In the genomic region with DNA sequence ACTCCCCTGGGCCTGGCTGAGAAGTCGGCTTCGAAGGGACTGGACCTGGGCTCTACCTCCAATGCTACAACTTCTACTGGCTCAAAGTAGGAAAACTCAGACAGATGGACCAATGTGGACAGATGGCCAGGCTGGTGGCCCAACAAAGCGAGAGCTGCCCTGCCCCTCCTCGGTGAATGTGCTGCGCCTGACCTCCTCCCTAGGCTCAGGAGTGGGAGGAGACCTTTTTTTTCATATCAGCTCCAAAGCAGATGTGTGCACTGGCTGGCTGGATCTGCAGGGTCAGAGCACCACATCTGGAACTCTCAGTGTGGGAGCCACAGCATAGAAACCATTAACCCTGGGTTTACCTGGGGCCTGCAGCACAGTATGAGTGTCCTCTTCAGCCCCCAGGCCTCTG, we compare ENCODE assay signal across 1 cellular context.
TF ChIP-seq lines count a peak whose summit lies in the region.

No MANE protein-coding gene starts in this region.

TF ChIP-seq in K562, 482 proteins besides CTCF, POLR2A, EP300 and RAD21 (continued from another document and continues in another):
- TF ChIP-seq, protein P1, sequence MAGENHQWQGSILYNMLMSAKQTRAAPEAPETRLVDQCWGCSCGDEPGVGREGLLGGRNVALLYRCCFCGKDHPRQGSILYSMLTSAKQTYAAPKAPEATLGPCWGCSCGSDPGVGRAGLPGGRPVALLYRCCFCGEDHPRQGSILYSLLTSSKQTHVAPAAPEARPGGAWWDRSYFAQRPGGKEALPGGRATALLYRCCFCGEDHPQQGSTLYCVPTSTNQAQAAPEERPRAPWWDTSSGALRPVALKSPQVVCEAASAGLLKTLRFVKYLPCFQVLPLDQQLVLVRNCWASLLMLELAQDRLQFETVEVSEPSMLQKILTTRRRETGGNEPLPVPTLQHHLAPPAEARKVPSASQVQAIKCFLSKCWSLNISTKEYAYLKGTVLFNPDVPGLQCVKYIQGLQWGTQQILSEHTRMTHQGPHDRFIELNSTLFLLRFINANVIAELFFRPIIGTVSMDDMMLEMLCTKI (IDR thresholded peaks at IDR 0.05; ENCODE audit: partially characterized antibody), result no peak
- TF ChIP-seq SOX6 (IDR thresholded peaks at IDR 0.05) (peak; percentile 26; the same call in 1 of the 2 replicates), HDAC3 (IDR thresholded peaks at IDR 0.05; ENCODE audit: borderline replicate concordance, partially characterized antibody) (no peak), POLR2B (IDR thresholded peaks at IDR 0.05; ENCODE audit: low read depth, partially characterized antibody) (no peak), TFAM (CRISPR knock-in tag; conservative IDR thresholded peaks at IDR 0.05) (no peak), PRPF4 (IDR thresholded peaks at IDR 0.05; ENCODE audit: insufficient read depth, low read depth, low read length, poor library complexity, severe bottlenecking) (no peak), POLR2AphosphoS5 (IDR thresholded peaks at IDR 0.05; ENCODE audit: control insufficient read depth, insufficient read depth, low read depth, low read length) (peak; percentile 86), KLF13 (tag; IDR thresholded peaks at IDR 0.05; ENCODE audit: borderline replicate concordance, low read depth) (no peak), U2AF2 (optimal IDR thresholded peaks at IDR 0.05; ENCODE audit: low read depth, low read length) (no peak), CREB1 (IDR thresholded peaks at IDR 0.05) (0 out of 2 replicates have a peak, but pooled peaks have one; percentile 18), CREB1 (CRISPR knock-in tag; IDR thresholded peaks at IDR 0.05) (no peak), NFE2L1 (tag; IDR thresholded peaks at IDR 0.05; ENCODE audit: borderline replicate concordance, low read depth) (no peak), BCL6 (CRISPR knock-in tag; IDR thresholded peaks at IDR 0.05) (no peak), PHB (CRISPR knock-in tag; IDR thresholded peaks at IDR 0.05) (no peak), CREM (IDR thresholded peaks at IDR 0.05; ENCODE audit: low read depth) (0 out of 2 replicates have a peak, but pooled peaks have one; percentile 22), HMG20A (CRISPR knock-in tag; conservative IDR thresholded peaks at IDR 0.05) (no peak), KAT8 (IDR thresholded peaks at IDR 0.05; ENCODE audit: low read depth) (no peak), ZNF121 (CRISPR knock-in tag; conservative IDR thresholded peaks at IDR 0.05) (no peak), ZNF695 (CRISPR knock-in tag; IDR thresholded peaks at IDR 0.05) (no peak), NFE2 (IDR thresholded peaks at IDR 0.05; ENCODE audit: low read depth) (no peak), SREBF2 (CRISPR knock-in tag; IDR thresholded peaks at IDR 0.05) (no peak), TAF9B (IDR thresholded peaks at IDR 0.05; ENCODE audit: partially characterized antibody) (no peak), ASH1L (IDR thresholded peaks at IDR 0.05; ENCODE audit: borderline replicate concordance, low read depth, partially characterized antibody) (no peak), POU5F1 (IDR thresholded peaks at IDR 0.05; ENCODE audit: borderline replicate concordance, low read depth, low read length, partially characterized antibody) (no peak), ILK (tag; IDR thresholded peaks at IDR 0.05; ENCODE audit: borderline replicate concordance, low read depth) (no peak), CSDE1 (IDR thresholded peaks at IDR 0.05) (no peak), ZNF3 (CRISPR knock-in tag; IDR thresholded peaks at IDR 0.05) (no peak), SMAD1 (IDR thresholded peaks at IDR 0.05; ENCODE audit: low read depth, low read length, partially characterized antibody) (no peak), NR2C1 (IDR thresholded peaks at IDR 0.05) (no peak), NR2C1 (tag; IDR thresholded peaks at IDR 0.05) (no peak), ZNF408 (CRISPR knock-in tag; IDR thresholded peaks at IDR 0.05; ENCODE audit: low read depth) (no peak)
- TF ChIP-seq, protein P2, sequence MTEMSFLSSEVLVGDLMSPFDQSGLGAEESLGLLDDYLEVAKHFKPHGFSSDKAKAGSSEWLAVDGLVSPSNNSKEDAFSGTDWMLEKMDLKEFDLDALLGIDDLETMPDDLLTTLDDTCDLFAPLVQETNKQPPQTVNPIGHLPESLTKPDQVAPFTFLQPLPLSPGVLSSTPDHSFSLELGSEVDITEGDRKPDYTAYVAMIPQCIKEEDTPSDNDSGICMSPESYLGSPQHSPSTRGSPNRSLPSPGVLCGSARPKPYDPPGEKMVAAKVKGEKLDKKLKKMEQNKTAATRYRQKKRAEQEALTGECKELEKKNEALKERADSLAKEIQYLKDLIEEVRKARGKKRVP (CRISPR knock-in tag; IDR thresholded peaks at IDR 0.05), result no peak
- TF ChIP-seq, protein P3, sequence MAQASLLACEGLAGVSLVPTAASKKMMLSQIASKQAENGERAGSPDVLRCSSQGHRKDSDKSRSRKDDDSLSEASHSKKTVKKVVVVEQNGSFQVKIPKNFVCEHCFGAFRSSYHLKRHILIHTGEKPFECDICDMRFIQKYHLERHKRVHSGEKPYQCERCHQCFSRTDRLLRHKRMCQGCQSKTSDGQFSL (CRISPR knock-in tag; IDR thresholded peaks at IDR 0.05), result no peak
- TF ChIP-seq, protein P3 (tag; IDR thresholded peaks at IDR 0.05), result no peak
- TF ChIP-seq, protein P4, sequence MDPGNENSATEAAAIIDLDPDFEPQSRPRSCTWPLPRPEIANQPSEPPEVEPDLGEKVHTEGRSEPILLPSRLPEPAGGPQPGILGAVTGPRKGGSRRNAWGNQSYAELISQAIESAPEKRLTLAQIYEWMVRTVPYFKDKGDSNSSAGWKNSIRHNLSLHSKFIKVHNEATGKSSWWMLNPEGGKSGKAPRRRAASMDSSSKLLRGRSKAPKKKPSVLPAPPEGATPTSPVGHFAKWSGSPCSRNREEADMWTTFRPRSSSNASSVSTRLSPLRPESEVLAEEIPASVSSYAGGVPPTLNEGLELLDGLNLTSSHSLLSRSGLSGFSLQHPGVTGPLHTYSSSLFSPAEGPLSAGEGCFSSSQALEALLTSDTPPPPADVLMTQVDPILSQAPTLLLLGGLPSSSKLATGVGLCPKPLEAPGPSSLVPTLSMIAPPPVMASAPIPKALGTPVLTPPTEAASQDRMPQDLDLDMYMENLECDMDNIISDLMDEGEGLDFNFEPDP (CRISPR knock-in tag; IDR thresholded peaks at IDR 0.05), result no peak
- TF ChIP-seq, protein P5, sequence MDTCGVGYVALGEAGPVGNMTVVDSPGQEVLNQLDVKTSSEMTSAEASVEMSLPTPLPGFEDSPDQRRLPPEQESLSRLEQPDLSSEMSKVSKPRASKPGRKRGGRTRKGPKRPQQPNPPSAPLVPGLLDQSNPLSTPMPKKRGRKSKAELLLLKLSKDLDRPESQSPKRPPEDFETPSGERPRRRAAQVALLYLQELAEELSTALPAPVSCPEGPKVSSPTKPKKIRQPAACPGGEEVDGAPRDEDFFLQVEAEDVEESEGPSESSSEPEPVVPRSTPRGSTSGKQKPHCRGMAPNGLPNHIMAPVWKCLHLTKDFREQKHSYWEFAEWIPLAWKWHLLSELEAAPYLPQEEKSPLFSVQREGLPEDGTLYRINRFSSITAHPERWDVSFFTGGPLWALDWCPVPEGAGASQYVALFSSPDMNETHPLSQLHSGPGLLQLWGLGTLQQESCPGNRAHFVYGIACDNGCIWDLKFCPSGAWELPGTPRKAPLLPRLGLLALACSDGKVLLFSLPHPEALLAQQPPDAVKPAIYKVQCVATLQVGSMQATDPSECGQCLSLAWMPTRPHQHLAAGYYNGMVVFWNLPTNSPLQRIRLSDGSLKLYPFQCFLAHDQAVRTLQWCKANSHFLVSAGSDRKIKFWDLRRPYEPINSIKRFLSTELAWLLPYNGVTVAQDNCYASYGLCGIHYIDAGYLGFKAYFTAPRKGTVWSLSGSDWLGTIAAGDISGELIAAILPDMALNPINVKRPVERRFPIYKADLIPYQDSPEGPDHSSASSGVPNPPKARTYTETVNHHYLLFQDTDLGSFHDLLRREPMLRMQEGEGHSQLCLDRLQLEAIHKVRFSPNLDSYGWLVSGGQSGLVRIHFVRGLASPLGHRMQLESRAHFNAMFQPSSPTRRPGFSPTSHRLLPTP (IDR thresholded peaks at IDR 0.05; ENCODE audit: borderline replicate concordance, extremely low read depth, insufficient read length), result no peak
- TF ChIP-seq, protein P6, sequence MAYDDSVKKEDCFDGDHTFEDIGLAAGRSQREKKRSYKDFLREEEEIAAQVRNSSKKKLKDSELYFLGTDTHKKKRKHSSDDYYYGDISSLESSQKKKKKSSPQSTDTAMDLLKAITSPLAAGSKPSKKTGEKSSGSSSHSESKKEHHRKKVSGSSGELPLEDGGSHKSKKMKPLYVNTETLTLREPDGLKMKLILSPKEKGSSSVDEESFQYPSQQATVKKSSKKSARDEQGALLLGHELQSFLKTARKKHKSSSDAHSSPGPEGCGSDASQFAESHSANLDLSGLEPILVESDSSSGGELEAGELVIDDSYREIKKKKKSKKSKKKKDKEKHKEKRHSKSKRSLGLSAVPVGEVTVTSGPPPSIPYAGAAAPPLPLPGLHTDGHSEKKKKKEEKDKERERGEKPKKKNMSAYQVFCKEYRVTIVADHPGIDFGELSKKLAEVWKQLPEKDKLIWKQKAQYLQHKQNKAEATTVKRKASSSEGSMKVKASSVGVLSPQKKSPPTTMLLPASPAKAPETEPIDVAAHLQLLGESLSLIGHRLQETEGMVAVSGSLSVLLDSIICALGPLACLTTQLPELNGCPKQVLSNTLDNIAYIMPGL (CRISPR knock-in tag; IDR thresholded peaks at IDR 0.05), result no peak
- TF ChIP-seq, protein P7, sequence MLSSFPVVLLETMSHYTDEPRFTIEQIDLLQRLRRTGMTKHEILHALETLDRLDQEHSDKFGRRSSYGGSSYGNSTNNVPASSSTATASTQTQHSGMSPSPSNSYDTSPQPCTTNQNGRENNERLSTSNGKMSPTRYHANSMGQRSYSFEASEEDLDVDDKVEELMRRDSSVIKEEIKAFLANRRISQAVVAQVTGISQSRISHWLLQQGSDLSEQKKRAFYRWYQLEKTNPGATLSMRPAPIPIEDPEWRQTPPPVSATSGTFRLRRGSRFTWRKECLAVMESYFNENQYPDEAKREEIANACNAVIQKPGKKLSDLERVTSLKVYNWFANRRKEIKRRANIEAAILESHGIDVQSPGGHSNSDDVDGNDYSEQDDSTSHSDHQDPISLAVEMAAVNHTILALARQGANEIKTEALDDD (IDR thresholded peaks at IDR 0.05), result no peak
- TF ChIP-seq, protein P8, sequence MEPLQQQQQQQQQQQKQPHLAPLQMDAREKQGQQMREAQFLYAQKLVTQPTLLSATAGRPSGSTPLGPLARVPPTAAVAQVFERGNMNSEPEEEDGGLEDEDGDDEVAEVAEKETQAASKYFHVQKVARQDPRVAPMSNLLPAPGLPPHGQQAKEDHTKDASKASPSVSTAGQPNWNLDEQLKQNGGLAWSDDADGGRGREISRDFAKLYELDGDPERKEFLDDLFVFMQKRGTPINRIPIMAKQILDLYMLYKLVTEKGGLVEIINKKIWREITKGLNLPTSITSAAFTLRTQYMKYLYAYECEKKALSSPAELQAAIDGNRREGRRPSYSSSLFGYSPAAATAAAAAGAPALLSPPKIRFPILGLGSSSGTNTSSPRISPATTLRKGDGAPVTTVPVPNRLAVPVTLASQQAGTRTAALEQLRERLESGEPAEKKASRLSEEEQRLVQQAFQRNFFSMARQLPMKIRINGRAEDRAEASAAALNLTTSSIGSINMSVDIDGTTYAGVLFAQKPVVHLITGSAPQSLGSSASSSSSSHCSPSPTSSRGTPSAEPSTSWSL (CRISPR knock-in tag; IDR thresholded peaks at IDR 0.05; ENCODE audit: borderline replicate concordance), result no peak
- TF ChIP-seq, protein P9, sequence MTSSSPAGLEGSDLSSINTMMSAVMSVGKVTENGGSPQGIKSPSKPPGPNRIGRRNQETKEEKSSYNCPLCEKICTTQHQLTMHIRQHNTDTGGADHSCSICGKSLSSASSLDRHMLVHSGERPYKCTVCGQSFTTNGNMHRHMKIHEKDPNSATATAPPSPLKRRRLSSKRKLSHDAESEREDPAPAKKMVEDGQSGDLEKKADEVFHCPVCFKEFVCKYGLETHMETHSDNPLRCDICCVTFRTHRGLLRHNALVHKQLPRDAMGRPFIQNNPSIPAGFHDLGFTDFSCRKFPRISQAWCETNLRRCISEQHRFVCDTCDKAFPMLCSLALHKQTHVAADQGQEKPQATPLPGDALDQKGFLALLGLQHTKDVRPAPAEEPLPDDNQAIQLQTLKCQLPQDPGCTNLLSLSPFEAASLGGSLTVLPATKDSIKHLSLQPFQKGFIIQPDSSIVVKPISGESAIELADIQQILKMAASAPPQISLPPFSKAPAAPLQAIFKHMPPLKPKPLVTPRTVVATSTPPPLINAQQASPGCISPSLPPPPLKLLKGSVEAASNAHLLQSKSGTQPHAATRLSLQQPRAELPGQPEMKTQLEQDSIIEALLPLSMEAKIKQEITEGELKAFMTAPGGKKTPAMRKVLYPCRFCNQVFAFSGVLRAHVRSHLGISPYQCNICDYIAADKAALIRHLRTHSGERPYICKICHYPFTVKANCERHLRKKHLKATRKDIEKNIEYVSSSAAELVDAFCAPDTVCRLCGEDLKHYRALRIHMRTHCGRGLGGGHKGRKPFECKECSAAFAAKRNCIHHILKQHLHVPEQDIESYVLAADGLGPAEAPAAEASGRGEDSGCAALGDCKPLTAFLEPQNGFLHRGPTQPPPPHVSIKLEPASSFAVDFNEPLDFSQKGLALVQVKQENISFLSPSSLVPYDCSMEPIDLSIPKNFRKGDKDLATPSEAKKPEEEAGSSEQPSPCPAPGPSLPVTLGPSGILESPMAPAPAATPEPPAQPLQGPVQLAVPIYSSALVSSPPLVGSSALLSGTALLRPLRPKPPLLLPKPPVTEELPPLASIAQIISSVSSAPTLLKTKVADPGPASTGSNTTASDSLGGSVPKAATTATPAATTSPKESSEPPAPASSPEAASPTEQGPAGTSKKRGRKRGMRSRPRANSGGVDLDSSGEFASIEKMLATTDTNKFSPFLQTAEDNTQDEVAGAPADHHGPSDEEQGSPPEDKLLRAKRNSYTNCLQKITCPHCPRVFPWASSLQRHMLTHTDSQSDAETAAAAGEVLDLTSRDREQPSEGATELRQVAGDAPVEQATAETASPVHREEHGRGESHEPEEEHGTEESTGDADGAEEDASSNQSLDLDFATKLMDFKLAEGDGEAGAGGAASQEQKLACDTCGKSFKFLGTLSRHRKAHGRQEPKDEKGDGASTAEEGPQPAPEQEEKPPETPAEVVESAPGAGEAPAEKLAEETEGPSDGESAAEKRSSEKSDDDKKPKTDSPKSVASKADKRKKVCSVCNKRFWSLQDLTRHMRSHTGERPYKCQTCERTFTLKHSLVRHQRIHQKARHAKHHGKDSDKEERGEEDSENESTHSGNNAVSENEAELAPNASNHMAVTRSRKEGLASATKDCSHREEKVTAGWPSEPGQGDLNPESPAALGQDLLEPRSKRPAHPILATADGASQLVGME (CRISPR knock-in tag; IDR thresholded peaks at IDR 0.05), result no peak
- TF ChIP-seq, protein P10, sequence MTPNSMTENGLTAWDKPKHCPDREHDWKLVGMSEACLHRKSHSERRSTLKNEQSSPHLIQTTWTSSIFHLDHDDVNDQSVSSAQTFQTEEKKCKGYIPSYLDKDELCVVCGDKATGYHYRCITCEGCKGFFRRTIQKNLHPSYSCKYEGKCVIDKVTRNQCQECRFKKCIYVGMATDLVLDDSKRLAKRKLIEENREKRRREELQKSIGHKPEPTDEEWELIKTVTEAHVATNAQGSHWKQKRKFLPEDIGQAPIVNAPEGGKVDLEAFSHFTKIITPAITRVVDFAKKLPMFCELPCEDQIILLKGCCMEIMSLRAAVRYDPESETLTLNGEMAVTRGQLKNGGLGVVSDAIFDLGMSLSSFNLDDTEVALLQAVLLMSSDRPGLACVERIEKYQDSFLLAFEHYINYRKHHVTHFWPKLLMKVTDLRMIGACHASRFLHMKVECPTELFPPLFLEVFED (CRISPR knock-in tag; conservative IDR thresholded peaks at IDR 0.05), result no peak
